8 cellular contexts compared by ENCODE assay signal in genomic region chr20:41029150-41029872, GRCh38. TPM values are rescaled to one million over a fixed set of nuclear protein-coding genes. Genes with fewer than 3 reads are reported as not detected.
DNase-seq lines count a peak whose midpoint lies in the region; ATAC-seq and TF ChIP-seq lines count a peak whose summit lies in the region.

No MANE protein-coding gene starts in this region.

- H3K4me3 ChIP-seq in GM12864 (ENCODE audit: low read depth, low read length) (peak overlapping the region; percentile 95), HCT116 (replicated peaks in 1 of 2; ENCODE audit: low read depth in 1 of 2, low read length in 2 of 2) (peak overlapping the region; percentile 79 to 86), aorta (ENCODE audit: low read length in 2 of 2) (peak overlapping the region; percentile 84 to 94)
- peak overlapping the region; percentile 58 for H3K4me3 ChIP-seq in naive thymus-derived CD4-positive, alpha-beta T cell (ENCODE audit: low read length)

- H3K9me3 ChIP-seq in HCT116 (ENCODE audit: control insufficient read depth in 1 of 2, insufficient read depth in 1 of 2, low read depth in 1 of 2, low read length in 2 of 2), result no peaks in the 10 kb centered on the region
- H3K9me3 ChIP-seq in naive thymus-derived CD4-positive, alpha-beta T cell (ENCODE audit: control insufficient read depth in 2 of 3, low read length in 3 of 3), result no peaks in the 10 kb centered on the region
- no peaks in the 10 kb centered on the region for H3K9me3 ChIP-seq in aorta (ENCODE audit: control insufficient read depth, low read length)

- H3K9me3 Mint-ChIP-seq in activated CD8-positive, alpha-beta memory T cell treated with anti-CD3 and anti-CD28 coated beads, Interleukin-2, amount 10 ng/mL, durations not matched to agents 7 days and 5 days (ENCODE audit: low read depth), result no peaks in the 10 kb centered on the region
- no peaks in the 10 kb centered on the region for H3K9me3 Mint-ChIP-seq in naive thymus-derived CD4-positive, alpha-beta T cell

- no peaks in the 10 kb centered on the region for H3K27me3 ChIP-seq in HCT116 (ENCODE audit: insufficient read depth, low read length)
- H3K27me3 ChIP-seq in naive thymus-derived CD4-positive, alpha-beta T cell (ENCODE audit: control insufficient read depth in 2 of 2, insufficient read depth in 2 of 2, low read length in 2 of 2), result no peaks in the 10 kb centered on the region
- no peaks in the 10 kb centered on the region for H3K27me3 ChIP-seq in aorta (ENCODE audit: control insufficient read depth in 1 of 2, insufficient read depth in 2 of 2, low read length in 1 of 2)

- no peak overlapping the region for H2AFZ ChIP-seq in HCT116 (ENCODE audit: low read depth, low read length, poor library complexity, severe bottlenecking)

- H3K79me2 ChIP-seq in HCT116 (ENCODE audit: insufficient read depth, low read length), result peaks cover 57% of the 10 kb centered on the region

- DNase-seq in GM12864 (ENCODE audit: low read depth), result no peak
- DNase-seq in HCT116 (ENCODE audit: low read depth, low spot score), result no peak
- DNase-seq in NCI-H1105 (lab: John Stamatoyannopoulos, UW), result peak; percentile 40
- peak; percentile 59 for DNase-seq in activated CD8-positive, alpha-beta memory T cell treated with anti-CD3 and anti-CD28 coated beads, Interleukin-2, amount 10 ng/mL, durations not matched to agents 7 days and 5 days
- peak; percentile 49 to 71 for DNase-seq in erythroblast (lab: John Stamatoyannopoulos, UW)
- peak in 8 of 9 donors; percentile 18 to 63 (median 42) for DNase-seq in naive thymus-derived CD4-positive, alpha-beta T cell
- peak in 1 of 2 donors; percentile 80 for DNase-seq in aorta
- DNase-seq in cortex of kidney (lab: John Stamatoyannopoulos, UW), result no peak

- peak overlapping the region; percentile 87 for H3K9ac ChIP-seq in HCT116 (ENCODE audit: low read length)

- intact Hi-C loops in HCT116 (cut with micrococcal nuclease) (no loop called here), aorta (cut with DNase I) (loop anchor here in 1 of 2 donors (2.0 kb wide), 1 partner anchor 43 kb away; no protein-coding TSS in a partner anchor)
- intact Hi-C loops in naive thymus-derived CD4-positive, alpha-beta T cell (cut with micrococcal nuclease), result loop anchor here (2.0 kb wide), 3 partner anchors 47 to 107 kb away; partner anchors contain the start of gene PLCG1 (in 1 of the 2)

- TF ChIP-seq CTCF in GM12864 (IDR thresholded peaks at IDR 0.05; ENCODE audit: low read depth, low read length, missing control alignments), result no peak
- TF ChIP-seq CTCF in HCT116 (IDR thresholded peaks at IDR 0.05 in 2 of 3, conservative IDR thresholded peaks at IDR 0.05 in 1 of 3; ENCODE audit: borderline replicate concordance in 1 of 3, insufficient read depth in 1 of 3, low read depth in 2 of 3, low read length in 2 of 3), result no peak

- H3K36me3 Mint-ChIP-seq in activated CD8-positive, alpha-beta memory T cell treated with anti-CD3 and anti-CD28 coated beads, Interleukin-2, amount 10 ng/mL, durations not matched to agents 7 days and 5 days, result peaks cover 37% of the 10 kb centered on the region
- peaks cover 0 to 19% (median 0%) of the 10 kb centered on the region in 5 donors for H3K36me3 Mint-ChIP-seq in naive thymus-derived CD4-positive, alpha-beta T cell

- peaks cover 17 to 36% of the 10 kb centered on the region in 2 experiments; a peak in 3 of 4 replicates for H3K36me3 ChIP-seq in HCT116 (ENCODE audit: control insufficient read depth in 1 of 2, insufficient read depth in 2 of 2, low read length in 2 of 2)
- peaks cover 0 to 10% (median 0%) of the 10 kb centered on the region in 3 experiments for H3K36me3 ChIP-seq in naive thymus-derived CD4-positive, alpha-beta T cell (ENCODE audit: control insufficient read depth in 2 of 3, insufficient read depth in 3 of 3, low read length in 3 of 3)
- no peaks in the 10 kb centered on the region for H3K36me3 ChIP-seq in aorta (ENCODE audit: control insufficient read depth in 1 of 2, insufficient read depth in 2 of 2, low read length in 1 of 2)

- H3K27ac Mint-ChIP-seq in activated CD8-positive, alpha-beta memory T cell treated with anti-CD3 and anti-CD28 coated beads, Interleukin-2, amount 10 ng/mL, durations not matched to agents 7 days and 5 days, result peak overlapping the region; percentile 92
- peak overlapping the region; percentile 88 to 97 (median 95) for H3K27ac Mint-ChIP-seq in naive thymus-derived CD4-positive, alpha-beta T cell

- peaks cover 32% of the 10 kb centered on the region; the same call in 1 of the 2 replicates for H4K20me1 ChIP-seq in HCT116 (ENCODE audit: insufficient read depth)

- H3K4me1 ChIP-seq in HCT116 (ENCODE audit: control insufficient read depth in 1 of 2, insufficient read depth in 2 of 2, low read length in 2 of 2) (peaks cover 28 to 46% of the 10 kb centered on the region in 2 experiments), aorta (ENCODE audit: control insufficient read depth in 1 of 2, insufficient read depth in 2 of 2, low read length in 2 of 2) (peaks cover 3 to 13% of the 10 kb centered on the region in 2 donors)
- peaks cover 39 to 42% of the 10 kb centered on the region in 2 donors for H3K4me1 ChIP-seq in naive thymus-derived CD4-positive, alpha-beta T cell (ENCODE audit: control insufficient read depth in 2 of 2, insufficient read depth in 2 of 2, low read length in 2 of 2)

- H3K4me2 ChIP-seq in HCT116 (ENCODE audit: low read length), result peak overlapping the region; percentile 81

- peak overlapping the region; percentile 88 for H3K27ac ChIP-seq in HCT116 (ENCODE audit: low read depth, low read length)
- H3K27ac ChIP-seq in naive thymus-derived CD4-positive, alpha-beta T cell (ENCODE audit: low read depth, low read length), result peak overlapping the region; percentile 99
- peak overlapping the region; percentile 83 to 93 for H3K27ac ChIP-seq in aorta (ENCODE audit: low read depth in 1 of 2, low read length in 2 of 2)

- TF ChIP-seq POLR2A in HCT116 (IDR thresholded peaks at IDR 0.05; ENCODE audit: borderline replicate concordance, extremely low read depth, insufficient read depth, insufficient read length) (no peak), erythroblast (IDR thresholded peaks at IDR 0.05; ENCODE audit: low read length) (no peak)

- H3K4me3 Mint-ChIP-seq in activated CD8-positive, alpha-beta memory T cell treated with anti-CD3 and anti-CD28 coated beads, Interleukin-2, amount 10 ng/mL, durations not matched to agents 7 days and 5 days, result peak overlapping the region; percentile 85
- peak overlapping the region; percentile 79 to 96 (median 94) for H3K4me3 Mint-ChIP-seq in naive thymus-derived CD4-positive, alpha-beta T cell

- WGBS in aorta, 2 donors, result 0 to 1% methylated on average over 65 to 68 of the region's 68 CpGs

- TF ChIP-seq RAD21 in HCT116 (IDR thresholded peaks at IDR 0.05; ENCODE audit: low read depth), result no peak

- CTCF ChIA-PET in HCT116 (lab: Charles Lee), result no interaction called here
- CTCF ChIA-PET in activated CD8-positive, alpha-beta memory T cell treated with anti-CD3 and anti-CD28 coated beads, Interleukin-2, amount 10 ng/mL, durations not matched to agents 7 days and 5 days (lab: Charles Lee), result interaction anchor here (0.7 to 3.7 kb wide), 8 partner anchors 10 to 106 kb away, joined by 3 to 19 read pairs (median 4); no protein-coding TSS in a partner anchor
- CTCF ChIA-PET in naive thymus-derived CD4-positive, alpha-beta T cell (lab: Charles Lee), result no interaction called here

- peaks cover 54% of the 10 kb centered on the region for H3K4me1 Mint-ChIP-seq in activated CD8-positive, alpha-beta memory T cell treated with anti-CD3 and anti-CD28 coated beads, Interleukin-2, amount 10 ng/mL, durations not matched to agents 7 days and 5 days
- H3K4me1 Mint-ChIP-seq in naive thymus-derived CD4-positive, alpha-beta T cell, result peaks cover 42 to 60% (median 54%) of the 10 kb centered on the region in 7 donors

- H3K27me3 Mint-ChIP-seq in activated CD8-positive, alpha-beta memory T cell treated with anti-CD3 and anti-CD28 coated beads, Interleukin-2, amount 10 ng/mL, durations not matched to agents 7 days and 5 days, result no peaks in the 10 kb centered on the region
- H3K27me3 Mint-ChIP-seq in naive thymus-derived CD4-positive, alpha-beta T cell, result no peaks in the 10 kb centered on the region

- no peaks in the 10 kb centered on the region for H3K9me2 ChIP-seq in HCT116 (ENCODE audit: insufficient read depth)

- RAD21 ChIA-PET in HCT116 (lab: Charles Lee; ENCODE audit: low non-redundant PET in 1 of 2, low total read pairs in 2 of 2, uncharacterized antibody in 2 of 2, unreplicated experiment in 2 of 2), result no interaction called here

- BruUV-seq in HCT116 (replicated peaks; lab: Mats Ljungman, UMichigan), result no TSS peak

- peak; percentile 2; the same call in 1 of the 2 replicates for ATAC-seq in HCT116
- peak; percentile 4 for ATAC-seq in activated CD8-positive, alpha-beta memory T cell treated with anti-CD3 and anti-CD28 coated beads, Interleukin-2, amount 10 ng/mL, durations not matched to agents 7 days and 5 days
- no peak for ATAC-seq in naive thymus-derived CD4-positive, alpha-beta T cell
- ATAC-seq in aorta (ENCODE audit: low FRiP score), result peak; percentile 54

- POLR2A ChIA-PET in HCT116 (lab: Charles Lee), result interaction anchor here (1.4 to 2.7 kb wide), 4 partner anchors 22 to 43 kb away, joined by 3 to 14 read pairs (median 10); no protein-coding TSS in a partner anchor
- POLR2A ChIA-PET in naive thymus-derived CD4-positive, alpha-beta T cell (lab: Charles Lee), result interaction anchor here (0.6 to 2.5 kb wide), 11 partner anchors 9 to 128 kb away, joined by 3 to 11 read pairs (median 4); no protein-coding TSS in a partner anchor

TF ChIP-seq in HCT116, 20 proteins besides CTCF, POLR2A, EP300 and RAD21 (continues in another document):
- TF ChIP-seq SIN3A (IDR thresholded peaks at IDR 0.05; ENCODE audit: low read depth), result 0 out of 2 replicates have a peak, but pooled peaks have one; percentile 9
- no peak for TF ChIP-seq SP1 (IDR thresholded peaks at IDR 0.05; ENCODE audit: low read depth)
- TF ChIP-seq ZNF274 (IDR thresholded peaks at IDR 0.05; ENCODE audit: low read depth, low read length), result no peak
- no peak for TF ChIP-seq ELF1 (IDR thresholded peaks at IDR 0.05; ENCODE audit: borderline replicate concordance, low read depth)
- no peak for TF ChIP-seq YY1 (IDR thresholded peaks at IDR 0.05; ENCODE audit: extremely low read depth, insufficient replicate concordance, low read depth, low read length)
- TF ChIP-seq EZH2phosphoT487 (IDR thresholded peaks at IDR 0.05; ENCODE audit: borderline replicate concordance), result no peak

RNA-seq across cellular contexts. Expression of gene TOP1, which starts 0.7 kb away (rescaled TPM):
- total RNA-seq in HCT116 (2021; ENCODE audit: unreplicated experiment) (190 TPM), aorta (10 to 100 TPM; 30.1 to 32.4 TPM)
- polyA plus RNA-seq in HCT116 (2012), result 78.3 and 101 TPM in 2 replicates
- 10 to 100 TPM; 73.1 to 89.0 TPM for total RNA-seq in activated CD8-positive, alpha-beta memory T cell treated with anti-CD3 and anti-CD28 coated beads, Interleukin-2, amount 10 ng/mL, durations not matched to agents 7 days and 5 days
- 10 to 100 TPM; 32.0 to 82.8 (median 43.4) TPM for total RNA-seq in naive thymus-derived CD4-positive, alpha-beta T cell
- polyA plus RNA-seq in naive thymus-derived CD4-positive, alpha-beta T cell, result 10 to 100 TPM; 10.2 to 13.6 TPM
- polyA plus RNA-seq in aorta, result 10 to 100 TPM; 15.6 to 18.2 TPM

Comparison
In these comparisons a context has a peak if more than half of its experiments do, and no peak if none do; other contexts are left out.
1. DNase-seq: peak in NCI-H1105 (single experiment), activated CD8-positive, alpha-beta memory T cell treated with anti-CD3 and anti-CD28 coated beads, Interleukin-2, amount 10 ng/mL, durations not matched to agents 7 days and 5 days (single experiment), erythroblast (2 of 2) and naive thymus-derived CD4-positive, alpha-beta T cell (8 of 9); none in GM12864 (single experiment), HCT116 (single experiment) and cortex of kidney (single experiment).
2. Peak in every context shown above with its lines, with median percentiles within 50 percentile points of each other: H3K4me3 ChIP-seq and H3K27ac ChIP-seq.